Comparison of ENCODE assay signal across 14 cellular contexts in the genomic region with DNA sequence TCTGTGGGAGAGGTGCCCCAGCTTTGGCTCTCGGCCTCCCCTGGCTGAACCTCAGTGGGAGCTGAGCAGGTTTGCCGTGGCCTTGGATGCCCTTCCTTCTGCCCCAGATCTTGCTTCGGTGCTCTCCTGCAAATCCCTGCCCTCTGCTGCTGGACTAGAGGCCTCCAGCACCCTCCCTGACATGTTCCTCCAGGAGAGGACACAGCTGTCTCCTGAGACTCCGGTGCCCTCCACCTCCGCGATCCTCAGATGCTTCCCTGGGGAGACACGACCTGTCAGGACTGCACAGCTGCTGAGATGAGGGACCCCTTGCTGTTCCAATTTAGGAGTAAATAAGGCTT. TPM values are rescaled to one million over a fixed set of nuclear protein-coding genes. Genes with fewer than 3 reads are reported as not detected.
"Had no signal": no experiment of that assay in that cellular context is flagged by ENCODE, and none has a peak within 500 bp of the region (broad histone marks: within the 10 kb centered on the region; RNA-seq: fewer than 3 reads in every experiment).

No MANE protein-coding gene starts in this region.

- H3K27ac Mint-ChIP-seq: activated naive CD4-positive, alpha-beta T cell treated with anti-CD3 and anti-CD28 coated beads, Interleukin-2, amount 10 ng/mL, durations not matched to agents 7 days and 5 days; T-cell; WTC11 had no signal

- H3K36me3 ChIP-seq: lower lobe of right lung, thyroid gland had no signal

- H3K27me3 ChIP-seq: thyroid gland had no signal

- H3K4me3 ChIP-seq: lower lobe of right lung, SK-N-MC, thyroid gland had no signal

- H3K9me3 Mint-ChIP-seq: activated naive CD4-positive, alpha-beta T cell treated with anti-CD3 and anti-CD28 coated beads, Interleukin-2, amount 10 ng/mL, durations not matched to agents 7 days and 5 days; activated T-cell treated with anti-CD3 and anti-CD28 coated beads, Interleukin-2, amount 50 U/mL, for 72 hours had no signal

- DNase-seq: activated naive CD4-positive, alpha-beta T cell treated with anti-CD3 and anti-CD28 coated beads, Interleukin-2, amount 10 ng/mL, durations not matched to agents 7 days and 5 days; central memory CD4-positive, alpha-beta T cell; immature natural killer cell; left cardiac atrium; lower lobe of right lung; naive B cell; occipital lobe; T-cell; thyroid gland had no signal

- ATAC-seq: T-cell, WTC11 had no signal

- H3K9me3 ChIP-seq: lower lobe of right lung, thyroid gland had no signal

- H3K27ac ChIP-seq: lower lobe of right lung, SK-N-MC, thyroid gland had no signal

- H3K36me3 Mint-ChIP-seq: activated naive CD4-positive, alpha-beta T cell treated with anti-CD3 and anti-CD28 coated beads, Interleukin-2, amount 10 ng/mL, durations not matched to agents 7 days and 5 days; immature natural killer cell; naive B cell; T-cell; WTC11 had no signal

- H3K4me3 Mint-ChIP-seq: activated naive CD4-positive, alpha-beta T cell treated with anti-CD3 and anti-CD28 coated beads, Interleukin-2, amount 10 ng/mL, durations not matched to agents 7 days and 5 days; immature natural killer cell; T-cell; WTC11 had no signal

- H3K4me1 ChIP-seq: thyroid gland had no signal

RNA-seq across cellular contexts. Expression of gene NT5DC4, which starts 7.3 kb away (rescaled TPM):
- total RNA-seq: epithelial cell of proximal tubule, left cardiac atrium, occipital lobe, pulmonary artery endothelial cell, T-cell, thyroid gland, WTC11 had no signal
